ENCODE assay signal across 17 cellular contexts in genomic region chr2:222936705-222937104, GRCh38.
DNase-seq lines count a peak whose midpoint lies in the region; FAIRE-seq and TF ChIP-seq lines count a peak whose summit lies in the region.
"Had no signal": no experiment of that assay in that cellular context is flagged by ENCODE, and none has a peak within 500 bp of the region (broad histone marks: within the 10 kb centered on the region; RNA-seq: fewer than 3 reads in every experiment).

No MANE protein-coding gene starts in this region.

- peak overlapping the region; percentile 3 for H3K27ac Mint-ChIP-seq in Calu3 (ENCODE audit: unreplicated experiment)
- no peak overlapping the region for H3K27ac Mint-ChIP-seq in endothelial cell (ENCODE audit: unreplicated experiment)
- H3K27ac Mint-ChIP-seq: CD4-positive, alpha-beta T cell; CD8-positive, alpha-beta T cell had no signal

- H3K4me3 Mint-ChIP-seq in Calu3 (ENCODE audit: low read depth, unreplicated experiment) (no peak overlapping the region), endothelial cell (ENCODE audit: unreplicated experiment) (peak overlapping the region; percentile 47)
- H3K4me3 Mint-ChIP-seq: CD4-positive, alpha-beta T cell; CD8-positive, alpha-beta T cell had no signal

- DNase-seq in Calu3 (no peak), GM18507 (ENCODE audit: extremely low spot score, insufficient read length, low read depth) (no peak), endothelial cell (ENCODE audit: low spot score) (no peak), NCI-H526 (lab: John Stamatoyannopoulos, UW) (no peak), BE2C (no peak), GM12891 (ENCODE audit: insufficient read length, low spot score) (no peak)
- DNase-seq: 8988T; ACHN; CD4-positive, alpha-beta T cell; CD8-positive, alpha-beta T cell; DMS79 treated with DMSO at 0.1 percent for 48 hours; GF-D8 had no signal

- H3K4me1 ChIP-seq in BE2C, result no peaks in the 10 kb centered on the region; the same call in 1 of the 2 replicates
- H3K4me1 ChIP-seq: BLaER1 treated with 17β-estradiol and CSF1 and Interleukin-3, amounts not matched to agents 10 nM and 100 nM had no signal

- H3K9me3 ChIP-seq in BE2C, result no peaks in the 10 kb centered on the region

- H3K36me3 Mint-ChIP-seq in Calu3 (ENCODE audit: insufficient read depth, unreplicated experiment) (peaks cover 12% of the 10 kb centered on the region), endothelial cell (ENCODE audit: low read depth, unreplicated experiment) (peaks cover 35% of the 10 kb centered on the region)

- peaks cover 6% of the 10 kb centered on the region for H3K4me1 Mint-ChIP-seq in Calu3 (ENCODE audit: low read depth, unreplicated experiment)
- peaks cover 8% of the 10 kb centered on the region for H3K4me1 Mint-ChIP-seq in endothelial cell (ENCODE audit: unreplicated experiment)

- no peak for TF ChIP-seq POLR2A in GM12891 (IDR thresholded peaks at IDR 0.05; ENCODE audit: low read depth, low read length)

- intact Hi-C loops in Calu3 (cut with micrococcal nuclease; ENCODE audit: unreplicated experiment), result no loop called here

- H3K4me3 ChIP-seq in BE2C (ENCODE audit: low read depth, low read length), result no peak overlapping the region
- H3K4me3 ChIP-seq: BLaER1 treated with 17β-estradiol and CSF1 and Interleukin-3, amounts not matched to agents 10 nM and 100 nM had no signal

- CTCF ChIA-PET in Calu3 (lab: Charles Lee), result no interaction called here

- FAIRE-seq in GM18507 (lab: Jason Lieb, UNC) (peak; percentile 31), GM12891 (lab: Jason Lieb, UNC) (no peak)
- FAIRE-seq: A204.1, D721Med, G401.6, GM19239 had no signal

- no peaks in the 10 kb centered on the region for H3K27me3 ChIP-seq in BE2C
- H3K27me3 ChIP-seq: BLaER1 treated with 17β-estradiol and CSF1 and Interleukin-3, amounts not matched to agents 10 nM and 100 nM had no signal

- peaks cover 46% of the 10 kb centered on the region for H3K36me3 ChIP-seq in BE2C

- TF ChIP-seq CTCF in Calu3 (IDR thresholded peaks at IDR 0.05; ENCODE audit: unreplicated experiment) (no peak), endothelial cell (IDR thresholded peaks at IDR 0.05; ENCODE audit: unreplicated experiment) (no peak), BE2C (IDR thresholded peaks at IDR 0.05; ENCODE audit: low read depth, low read length) (no peak)

- H3K27me3 Mint-ChIP-seq in Calu3 (ENCODE audit: unreplicated experiment) (no peaks in the 10 kb centered on the region), endothelial cell (ENCODE audit: unreplicated experiment) (no peaks in the 10 kb centered on the region)
- H3K27me3 Mint-ChIP-seq: CD4-positive, alpha-beta T cell had no signal

- BruUV-seq in Calu3 (replicated peaks; lab: Mats Ljungman, UMichigan), result no TSS peak

- H3K9me3 Mint-ChIP-seq in Calu3 (ENCODE audit: low read depth, unreplicated experiment), result peaks cover 3% of the 10 kb centered on the region
- no peaks in the 10 kb centered on the region for H3K9me3 Mint-ChIP-seq in endothelial cell (ENCODE audit: unreplicated experiment)

TF ChIP-seq in GM12891, 5 proteins besides CTCF, POLR2A, EP300 and RAD21:
- no peak for TF ChIP-seq POU2F2 (IDR thresholded peaks at IDR 0.05; ENCODE audit: low read depth, low read length)
